9 cellular contexts compared by ENCODE assay signal in genomic region chr11:6443269-6444003, GRCh38. TPM values are rescaled to one million over a fixed set of nuclear protein-coding genes. Genes with fewer than 3 reads are reported as not detected.
A peak's percentile ranks its signal among the peaks of the same experiment; 100 is the strongest.
DNase-seq lines count a peak whose midpoint lies in the region; FAIRE-seq and TF ChIP-seq lines count a peak whose summit lies in the region.
"Had no signal": no experiment of that assay in that cellular context is flagged by ENCODE, and none has a peak within 500 bp of the region (broad histone marks: within the 10 kb centered on the region; RNA-seq: fewer than 3 reads in every experiment).

No MANE protein-coding gene starts in this region.

- H3K4me3 ChIP-seq in hepatocyte, result no peak overlapping the region
- no peak overlapping the region for H3K4me3 ChIP-seq in small intestine (ENCODE audit: low read depth in 1 of 2, low read length in 2 of 2)

- no peak for FAIRE-seq in small intestine (lab: Jason Lieb, UNC)

- H3K27ac ChIP-seq in hepatocyte, result no peak overlapping the region
- no peak overlapping the region for H3K27ac ChIP-seq in small intestine (ENCODE audit: low read depth in 1 of 2, low read length in 1 of 2)

- DNase-seq in D341Med (ENCODE audit: low spot score), result peak; percentile 84
- peak; percentile 77 for DNase-seq in GM20000 (ENCODE audit: low spot score)
- DNase-seq in HS-27A (ENCODE audit: low read depth), result peak; percentile 23
- DNase-seq in T follicular helper cell (ENCODE audit: low read depth), result peak; percentile 36
- DNase-seq in amygdala (lab: John Stamatoyannopoulos, UW), result peak in 48 of 56 donors; percentile 5 to 80 (median 40)
- DNase-seq in hepatocyte (ENCODE audit: low spot score), result peak; percentile 74
- peak; percentile 56 for DNase-seq in small intestine
- DNase-seq in DMS153 treated with DMSO at 0.1 percent for 48 hours (lab: John Stamatoyannopoulos, UW; ENCODE audit: unreplicated experiment), result no peak

- no peaks in the 10 kb centered on the region for H4K20me1 ChIP-seq in hepatocyte (ENCODE audit: insufficient read depth, poor library complexity, severe bottlenecking)

- H3K79me2 ChIP-seq in hepatocyte, result no peaks in the 10 kb centered on the region

- H3K4me1 ChIP-seq in hepatocyte (ENCODE audit: insufficient read depth), result peaks cover 20% of the 10 kb centered on the region
- no peaks in the 10 kb centered on the region for H3K4me1 ChIP-seq in small intestine (ENCODE audit: control insufficient read depth in 2 of 2, insufficient read depth in 1 of 2, low read depth in 1 of 2, low read length in 1 of 2)

- no peaks in the 10 kb centered on the region for H3K9me3 ChIP-seq in hepatocyte (ENCODE audit: low read depth)
- no peaks in the 10 kb centered on the region for H3K9me3 ChIP-seq in small intestine (ENCODE audit: control insufficient read depth, low read depth)

- 43% methylated on average over 5 of the region's 5 CpGs for WGBS in hepatocyte (ENCODE audit: low lambda C conversion rate, missing lambda C conversion rate)
- WGBS in small intestine, 3 donors, result 29 to 33% (median 30%) methylated on average over 5 of the region's 5 CpGs

- no peak overlapping the region for H2AFZ ChIP-seq in hepatocyte

- peak; percentile 79 for TF ChIP-seq CTCF in GM20000 (IDR thresholded peaks at IDR 0.05; ENCODE audit: extremely low read depth, missing control alignments)
- peak; percentile 67 for TF ChIP-seq CTCF in hepatocyte (IDR thresholded peaks at IDR 0.05; ENCODE audit: poor library complexity)

- H3K27me3 ChIP-seq in hepatocyte, result no peaks in the 10 kb centered on the region
- H3K27me3 ChIP-seq in small intestine (ENCODE audit: control insufficient read depth in 2 of 2, insufficient read depth in 2 of 2, low read length in 2 of 2), result no peaks in the 10 kb centered on the region

- H3K36me3 ChIP-seq in hepatocyte (replicated peaks; ENCODE audit: insufficient read depth, low read depth), result no peaks in the 10 kb centered on the region
- peaks cover 0 to under 1% of the 10 kb centered on the region in 2 donors for H3K36me3 ChIP-seq in small intestine (ENCODE audit: control insufficient read depth in 2 of 2, insufficient read depth in 2 of 2, low read length in 2 of 2)

- H3K9me2 ChIP-seq in hepatocyte (replicated peaks; ENCODE audit: insufficient read depth), result no peaks in the 10 kb centered on the region

- H3K4me2 ChIP-seq in hepatocyte, result no peak overlapping the region

RNA-seq across cellular contexts. Expression of gene HPX, which starts 2.6 kb away (rescaled TPM):
- total RNA-seq in hepatocyte, result 361 and 367 TPM in 2 replicates
- polyA plus RNA-seq in hepatocyte (229 and 358 TPM in 2 replicates), small intestine (1 to 10 TPM in 2 of 3 donors, under 1 TPM in 1; 0.85 to 5.7 (median 4.5) TPM)
- total RNA-seq: activated CD8-positive, alpha-beta memory T cell treated with anti-CD3 and anti-CD28 coated beads for 36 hours had no signal

RNA-seq across cellular contexts. Expression of gene APBB1, which starts 24.5 kb away (rescaled TPM):
- 33.0 and 38.3 TPM in 2 replicates for total RNA-seq in hepatocyte
- polyA plus RNA-seq in hepatocyte, result 41.5 and 48.7 TPM in 2 replicates
- polyA plus RNA-seq in small intestine, result 10 to 100 TPM in 1 of 3 donors, 1 to 10 TPM in 2; 2.5 to 14.1 (median 9.7) TPM

RNA-seq across cellular contexts. Expression of gene TRIM3, which starts 30.3 kb away (rescaled TPM):
- total RNA-seq in hepatocyte, result 18.1 and 26.2 TPM in 2 replicates
- polyA plus RNA-seq in hepatocyte, result 31.6 and 35.5 TPM in 2 replicates
- 10 to 100 TPM; 11.0 to 96.4 (median 49.7) TPM for polyA plus RNA-seq in small intestine

RNA-seq across cellular contexts. Expression of gene ARFIP2, which starts 37.7 kb away (rescaled TPM):
- total RNA-seq in hepatocyte, result 78.0 and 90.1 TPM in 2 replicates
- polyA plus RNA-seq in hepatocyte (94.9 and 108 TPM in 2 replicates), small intestine (10 to 100 TPM; 48.5 to 67.8 (median 60.4) TPM)

RNA-seq across cellular contexts. Expression of gene TIMM10B, which starts 37.9 kb away (rescaled TPM):
- total RNA-seq in hepatocyte, result 56.3 and 68.0 TPM in 2 replicates
- polyA plus RNA-seq in hepatocyte (52.1 and 65.8 TPM in 2 replicates), small intestine (10 to 100 TPM; 15.9 to 29.0 (median 18.9) TPM)

Comparison
In these comparisons a context has a peak if more than half of its experiments do, and no peak if none do; other contexts are left out.
1. RNA of gene HPX, which starts 2.6 kb away (polyA plus RNA-seq): 229 to 358 TPM in hepatocyte; 0.85 to 5.7 TPM in small intestine; every median in the first group is over 10 times any median in the second.